Comparison of ENCODE assay signal across 12 cellular contexts in the genomic region with DNA sequence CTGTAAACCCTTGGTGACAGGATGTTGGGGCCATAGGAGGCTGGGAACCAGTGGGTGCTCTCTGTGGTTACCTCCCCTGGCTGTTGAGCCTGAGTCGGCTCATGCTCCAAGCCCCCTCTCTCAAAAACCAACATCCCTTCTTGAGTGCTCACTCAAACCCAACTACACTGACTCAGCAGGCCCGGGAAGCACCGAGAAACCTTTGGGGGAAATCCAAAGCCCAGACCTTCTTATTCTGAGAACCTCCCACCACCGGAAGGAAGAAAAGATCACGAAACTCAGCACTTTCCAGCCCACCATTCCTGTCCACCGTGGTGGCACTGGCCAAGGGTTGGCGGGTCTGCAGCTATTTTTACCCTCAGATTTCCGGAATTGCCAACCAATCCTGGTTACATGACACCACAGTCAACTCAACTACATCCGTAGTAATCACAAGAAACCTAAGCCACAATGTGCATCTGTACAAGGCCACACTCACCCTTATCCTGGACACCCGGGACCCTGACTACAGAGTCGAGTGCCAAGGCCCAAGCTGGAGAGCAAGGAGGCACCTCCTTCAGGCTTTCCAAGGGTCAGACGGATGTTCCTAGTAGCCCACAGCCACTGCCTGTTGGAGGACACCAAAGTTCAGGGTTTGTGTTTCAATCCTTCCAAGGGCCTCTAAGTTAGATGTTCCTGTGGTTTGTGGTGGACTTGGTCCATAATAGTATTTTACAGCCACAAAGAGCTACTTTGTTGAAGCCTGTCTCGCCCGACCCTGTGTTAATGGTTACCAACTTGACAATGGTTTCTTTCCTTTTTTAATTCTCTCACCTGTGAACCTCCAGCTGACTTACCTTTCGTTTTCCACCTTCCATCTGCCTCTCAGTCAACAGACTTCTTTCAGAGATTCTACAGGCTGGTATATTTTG.
DNase-seq lines count a peak whose midpoint lies in the region; ATAC-seq, FAIRE-seq and TF ChIP-seq lines count a peak whose summit lies in the region.
"Had no signal": no experiment of that assay in that cellular context is flagged by ENCODE, and none has a peak within 500 bp of the region (broad histone marks: within the 10 kb centered on the region; RNA-seq: fewer than 3 reads in every experiment).

No MANE protein-coding gene starts in this region.

- no peak for TF ChIP-seq EP300 in sigmoid colon (IDR thresholded peaks at IDR 0.05)

- peak; percentile 55 to 68 for DNase-seq in activated CD4-positive, alpha-beta T cell treated with anti-CD3 and anti-CD28 coated beads, Interleukin-2, amount 50 U/mL, for 48 hours
- peak; percentile 10 for DNase-seq in stimulated activated CD4-positive, alpha-beta T cell treated with anti-CD3 and anti-CD28 coated beads, Interleukin-4, amount 100 ng/mL, for 1 hour
- DNase-seq in sigmoid colon (no peak), urothelium cell line (ENCODE audit: low spot score) (no peak), NAMALWA (ENCODE audit: low spot score) (no peak), GOT3 (lab: John Stamatoyannopoulos, UW) (no peak)
- DNase-seq: CD4-positive, alpha-beta memory T cell; substantia nigra had no signal

- H3K36me3 ChIP-seq in sigmoid colon: no peaks in the 10 kb centered on the region

- no peak overlapping the region for H3K27ac ChIP-seq in sigmoid colon
- H3K27ac ChIP-seq: epithelial cell of prostate had no signal

- H3K9me3 ChIP-seq in sigmoid colon: no peaks in the 10 kb centered on the region

- H3K4me3 ChIP-seq in sigmoid colon: no peak overlapping the region

- no peak for TF ChIP-seq CTCF in sigmoid colon (IDR thresholded peaks at IDR 0.05)

- H3K27me3 ChIP-seq in sigmoid colon: no peaks in the 10 kb centered on the region

- intact Hi-C loops in sigmoid colon (cut with DNase I): no loop called here

- TF ChIP-seq POLR2A in sigmoid colon (IDR thresholded peaks at IDR 0.05): no peak

- peak; percentile 62 for ATAC-seq in GM19025 (IDR thresholded peaks at IDR 0.05; ENCODE audit: low read depth, unreplicated experiment)
- peak; percentile 68 for ATAC-seq in HG02798 (IDR thresholded peaks at IDR 0.05; ENCODE audit: poor library complexity, unreplicated experiment)

- 82 to 85% methylated on average over 15 of the region's 15 CpGs for WGBS in sigmoid colon, 2 donors

- H3K4me1 ChIP-seq in sigmoid colon: peaks cover 0 to 3% (median under 1%) of the 10 kb centered on the region in 4 donors

- no peak for FAIRE-seq in urothelium cell line (lab: Jason Lieb, UNC)
- FAIRE-seq: bronchial epithelial cell had no signal

Comparison
In these comparisons a context has a peak if more than half of its experiments do, and no peak if none do; other contexts are left out.
1. DNase-seq: peak in activated CD4-positive, alpha-beta T cell treated with anti-CD3 and anti-CD28 coated beads, Interleukin-2, amount 50 U/mL, for 48 hours (2 of 2) and stimulated activated CD4-positive, alpha-beta T cell treated with anti-CD3 and anti-CD28 coated beads, Interleukin-4, amount 100 ng/mL, for 1 hour (single experiment); none in sigmoid colon (single experiment), urothelium cell line (single experiment), NAMALWA (single experiment) and GOT3 (single experiment).